Comparison of ENCODE assay signal across 11 cellular contexts in genomic region chr2:239393401-239393940, GRCh38.
A peak's percentile ranks its signal among the peaks of the same experiment; 100 is the strongest.
DNase-seq lines count a peak whose midpoint lies in the region; ATAC-seq and TF ChIP-seq lines count a peak whose summit lies in the region.
"Had no signal": no experiment of that assay in that cellular context is flagged by ENCODE, and none has a peak within 500 bp of the region (broad histone marks: within the 10 kb centered on the region; RNA-seq: fewer than 3 reads in every experiment).

No MANE protein-coding gene starts in this region.

- DNase-seq in AG10803 (ENCODE audit: low read depth) = peak; percentile 43
- peak; percentile 21 for DNase-seq in HFF-Myc (ENCODE audit: extremely low read depth, low read depth)
- peak; percentile 58 to 62 for DNase-seq in erythroblast (lab: John Stamatoyannopoulos, UW)
- DNase-seq in activated CD4-positive, alpha-beta T cell treated with anti-CD3 and anti-CD28 coated beads for 48 hours = no peak
- DNase-seq: activated gamma-delta T cell treated with Interleukin-2 at 50 U/mL for 16 hours; stimulated activated CD4-positive, alpha-beta T cell treated with anti-CD3 and anti-CD28 coated beads, Interleukin-1b, Interleukin-23, amount 100 ng/mL, for 48 hours; stimulated activated naive CD4-positive, alpha-beta T cell treated with Interleukin-2 at 50 U/mL for 16 hours had no signal

- H3K4me1 Mint-ChIP-seq in nephron = peaks cover 51% of the 10 kb centered on the region

- peak overlapping the region; percentile 67 to 88 (median 69) for H3K27ac Mint-ChIP-seq in nephron

- no peak for TF ChIP-seq CTCF in AG10803 (conservative IDR thresholded peaks at IDR 0.05; ENCODE audit: low read length)
- TF ChIP-seq CTCF in HFF-Myc (IDR thresholded peaks at IDR 0.05; ENCODE audit: low read depth, low read length, missing control alignments) = no peak
- TF ChIP-seq CTCF in nephron (IDR thresholded peaks at IDR 0.05; ENCODE audit: unreplicated experiment in 3 of 3) = no peak

- H3K9me3 Mint-ChIP-seq in nephron = no peaks in the 10 kb centered on the region

- no peak for ATAC-seq in GM21825 (IDR thresholded peaks at IDR 0.05; ENCODE audit: unreplicated experiment)
- ATAC-seq in GM21447 (IDR thresholded peaks at IDR 0.05; ENCODE audit: unreplicated experiment) = no peak
- ATAC-seq in HG03520 (IDR thresholded peaks at IDR 0.05; ENCODE audit: unreplicated experiment) = no peak

- H3K36me3 Mint-ChIP-seq in nephron (ENCODE audit: low read depth) = peaks cover 9% of the 10 kb centered on the region

- no peak overlapping the region for H3K4me3 ChIP-seq in AG10803 (ENCODE audit: low read length)
- no peak overlapping the region for H3K4me3 ChIP-seq in HFF-Myc (replicated peaks; ENCODE audit: low read depth, low read length)

- H3K27me3 Mint-ChIP-seq in nephron (ENCODE audit: low read depth) = peaks cover 6% of the 10 kb centered on the region

- peak overlapping the region in 1 of 3 experiments; percentile 25 for H3K4me3 Mint-ChIP-seq in nephron

- no peak for TF ChIP-seq POLR2A in erythroblast (IDR thresholded peaks at IDR 0.05; ENCODE audit: low read length)
